In the genomic region with DNA sequence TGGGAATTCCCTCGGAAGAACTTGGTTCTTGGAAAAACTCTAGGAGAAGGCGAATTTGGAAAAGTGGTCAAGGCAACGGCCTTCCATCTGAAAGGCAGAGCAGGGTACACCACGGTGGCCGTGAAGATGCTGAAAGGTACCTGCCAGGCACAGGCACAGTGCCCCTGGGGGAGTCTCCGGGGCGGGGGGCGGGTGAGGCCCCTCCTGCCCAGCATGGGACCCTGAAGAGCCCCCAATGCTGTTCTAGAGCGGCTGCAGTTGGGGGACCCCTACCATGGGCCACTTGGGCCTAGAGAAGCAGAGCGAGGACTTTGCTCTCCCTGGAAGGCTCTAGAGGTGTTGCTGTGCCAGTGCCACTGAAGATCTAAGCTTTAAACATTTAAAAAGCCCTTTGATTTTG, we compare ENCODE assay signal across 9 cellular contexts. TPM values are rescaled to one million over a fixed set of nuclear protein-coding genes. Genes with fewer than 3 reads are reported as not detected.
"Had no signal": no experiment of that assay in that cellular context is flagged by ENCODE, and none has a peak within 500 bp of the region (broad histone marks: within the 10 kb centered on the region; RNA-seq: fewer than 3 reads in every experiment).

No MANE protein-coding gene starts in this region.

- H3K27ac Mint-ChIP-seq: HFFc6 had no signal

- H3K36me3 ChIP-seq: HAP-1 had no signal

- H3K4me3 Mint-ChIP-seq: HFFc6 had no signal

- H3K9me3 Mint-ChIP-seq: HFFc6 had no signal

- DNase-seq: GM23248, GOT3, H7, HFFc6, IMR-90 had no signal

- H3K27ac ChIP-seq: GM23248, HL-60 had no signal

- H3K9me3 ChIP-seq: HAP-1 had no signal

- H3K4me3 ChIP-seq: GM23248, HAP-1, K562 had no signal

- H3K4me1 ChIP-seq: HAP-1 had no signal

RNA-seq across cellular contexts. Expression of gene RET, which starts 39.7 kb away (rescaled TPM):
- total RNA-seq: GM23248 had no signal
- polyA plus RNA-seq: GM23248, HepG2, K562 had no signal
